ENCODE assay signal across 21 cellular contexts in the genomic region with DNA sequence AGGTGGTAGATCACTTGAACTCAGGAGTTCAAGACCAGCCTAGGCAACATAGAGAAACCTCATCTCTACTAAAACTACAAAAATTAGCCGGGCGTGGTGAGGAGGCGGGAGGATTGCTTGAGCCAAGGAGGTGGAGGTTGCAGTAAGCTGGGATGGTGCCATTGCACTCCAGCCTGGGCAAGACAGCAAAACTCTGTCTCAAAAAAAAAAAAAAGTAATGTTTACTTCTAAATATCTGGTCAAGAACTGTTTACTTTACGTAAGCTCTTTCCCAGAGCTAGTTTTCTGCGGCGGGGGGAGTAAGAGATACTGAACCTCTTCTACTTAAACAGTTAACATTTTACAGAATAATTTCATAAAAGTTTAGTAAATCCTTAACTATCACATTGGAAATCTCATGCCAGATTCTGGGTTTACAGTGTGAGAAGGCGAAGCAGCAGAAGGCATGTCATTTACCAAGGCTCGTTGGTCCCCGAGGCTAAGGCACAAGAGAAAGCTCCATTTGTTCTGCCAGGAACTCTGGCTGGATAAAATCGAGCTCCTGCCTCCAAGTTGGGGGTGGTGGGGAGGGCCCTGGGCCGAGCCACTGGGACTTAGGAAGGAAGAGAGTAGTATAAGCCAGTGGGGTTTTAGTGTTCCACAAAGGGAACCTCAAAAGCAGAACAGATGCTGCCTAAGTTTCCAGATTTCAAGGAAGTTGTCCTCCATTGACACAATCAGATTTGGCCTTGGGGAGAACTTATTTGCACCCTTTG. TPM values are rescaled to one million over a fixed set of nuclear protein-coding genes. Genes with fewer than 3 reads are reported as not detected.
A peak's percentile ranks its signal among the peaks of the same experiment; 100 is the strongest.
DNase-seq lines count a peak whose midpoint lies in the region; ATAC-seq and TF ChIP-seq lines count a peak whose summit lies in the region.
"Had no signal": no experiment of that assay in that cellular context is flagged by ENCODE, and none has a peak within 500 bp of the region (broad histone marks: within the 10 kb centered on the region; RNA-seq: fewer than 3 reads in every experiment).

No MANE protein-coding gene starts in this region.

- H3K14ac ChIP-seq in neuronal stem cell (ENCODE audit: low read length), result no peak overlapping the region

- no peak for TF ChIP-seq POLR2A in prostate gland (IDR thresholded peaks at IDR 0.05)

- H4K91ac ChIP-seq in neuronal stem cell (ENCODE audit: low read depth, low read length, poor library complexity), result no peak overlapping the region

- no peak overlapping the region for H2BK12ac ChIP-seq in neuronal stem cell (ENCODE audit: low read length)

- no peak overlapping the region for H3K18ac ChIP-seq in neuronal stem cell (ENCODE audit: low read length)

- WGBS in prostate gland, result 66% methylated on average over 11 of the region's 11 CpGs
- WGBS in neuronal stem cell (ENCODE audit: extremely low coverage in 2 of 2, insufficient read length in 2 of 2, insufficient replicate concordance in 1 of 2), 2 donors, result no CpG with 5 or more reads among the region's 11 CpGs

- no peak overlapping the region for H4K8ac ChIP-seq in neuronal stem cell (ENCODE audit: low read depth, low read length)

- peak overlapping the region; percentile 23 for H3K27ac ChIP-seq in cingulate gyrus (ENCODE audit: low read depth, low read length)
- peak overlapping the region; percentile 39 for H3K27ac ChIP-seq in prostate gland
- H3K27ac ChIP-seq in coronary artery, result no peak overlapping the region
- no peak overlapping the region for H3K27ac ChIP-seq in neuronal stem cell (replicated peaks; ENCODE audit: low read length)
- H3K27ac ChIP-seq: adrenal gland, foreskin keratinocyte, SJCRH30 had no signal

- intact Hi-C loops in prostate gland (cut with DNase I), result loop anchor here (5.0 kb wide), 1 partner anchor 41 kb away; the partner anchor contains the start of gene ARFGEF2

- in situ Hi-C loops in G401 (cut with HindIII; ENCODE audit: low sequenced_read_pairs), result no loop called here

- no peak overlapping the region for H3K23ac ChIP-seq in neuronal stem cell (ENCODE audit: low read depth, low read length, poor library complexity)

- no peak overlapping the region for H2AK5ac ChIP-seq in neuronal stem cell (ENCODE audit: low read depth, low read length)

- peak; percentile 9 for DNase-seq in G401 (ENCODE audit: low spot score)
- DNase-seq in left lobe of liver (ENCODE audit: low spot score), result no peak
- DNase-seq in prostate gland (ENCODE audit: low spot score), result no peak
- DNase-seq in NCI-H2196 treated with DMSO at 0.1 percent for 48 hours (lab: John Stamatoyannopoulos, UW; ENCODE audit: unreplicated experiment), result no peak
- no peak for DNase-seq in coronary artery (ENCODE audit: low spot score)
- DNase-seq in neuronal stem cell (ENCODE audit: low spot score), result no peak
- DNase-seq: activated CD4-positive, CD25-positive, alpha-beta regulatory T cell treated with anti-CD3 and anti-CD28 coated beads, Interleukin-2, amount 50 U/mL, for 72 hours; adrenal gland; CD8-positive, alpha-beta T cell; DND-41; foreskin keratinocyte; Kasumi-1; left cardiac atrium; naive B cell; NCI-H69; OCI-M1; SJCRH30; stimulated activated CD4-positive, alpha-beta T cell treated with anti-CD3 and anti-CD28 coated beads, Interleukin-12 subunit alpha, Interleukin-12 subunit beta, amount 100 ng/mL, for 4 hours; trophoblast cell had no signal

- H3K9me3 ChIP-seq in prostate gland (no peaks in the 10 kb centered on the region), neuronal stem cell (replicated peaks in 1 of 2; ENCODE audit: control insufficient read depth in 2 of 2, insufficient read depth in 1 of 2, low read depth in 1 of 2, low read length in 2 of 2) (no peaks in the 10 kb centered on the region)
- H3K9me3 ChIP-seq: adrenal gland, SJCRH30 had no signal

- H2AFZ ChIP-seq in neuronal stem cell (ENCODE audit: low read length), result no peak overlapping the region

- no peak overlapping the region for H2BK120ac ChIP-seq in neuronal stem cell (ENCODE audit: low read depth, low read length)

- H3K4ac ChIP-seq in neuronal stem cell (ENCODE audit: low read length), result no peak overlapping the region

- no peak overlapping the region for H2BK15ac ChIP-seq in neuronal stem cell (ENCODE audit: low read length)

- no peaks in the 10 kb centered on the region for H3K79me1 ChIP-seq in neuronal stem cell (ENCODE audit: low read depth, low read length)

- TF ChIP-seq CTCF in prostate gland (IDR thresholded peaks at IDR 0.05) (no peak), coronary artery (IDR thresholded peaks at IDR 0.05) (no peak)

- H3K4me3 ChIP-seq in prostate gland, result no peak overlapping the region
- no peak overlapping the region for H3K4me3 ChIP-seq in coronary artery
- no peak overlapping the region for H3K4me3 ChIP-seq in neuronal stem cell (ENCODE audit: low read length in 2 of 2)
- H3K4me3 ChIP-seq: adrenal gland, SJCRH30 had no signal

- no peaks in the 10 kb centered on the region for H3K27me3 ChIP-seq in prostate gland (replicated peaks; ENCODE audit: insufficient read depth)
- no peaks in the 10 kb centered on the region for H3K27me3 ChIP-seq in neuronal stem cell (ENCODE audit: control insufficient read depth in 3 of 3, insufficient read depth in 3 of 3, low read depth in 1 of 3, low read length in 3 of 3)
- H3K27me3 ChIP-seq: adrenal gland, foreskin keratinocyte, SJCRH30 had no signal

- H3K36me3 ChIP-seq in prostate gland, result no peaks in the 10 kb centered on the region
- peaks cover 11 to 61% of the 10 kb centered on the region in 2 donors for H3K36me3 ChIP-seq in neuronal stem cell (replicated peaks in 1 of 2; ENCODE audit: control insufficient read depth in 2 of 2, insufficient read depth in 2 of 2, low read length in 2 of 2)

- H3K4me1 ChIP-seq in prostate gland (replicated peaks), result no peaks in the 10 kb centered on the region
- no peaks in the 10 kb centered on the region for H3K4me1 ChIP-seq in neuronal stem cell (ENCODE audit: control insufficient read depth in 2 of 2, insufficient read depth in 1 of 2, low read depth in 1 of 2, low read length in 2 of 2)
- H3K4me1 ChIP-seq: foreskin keratinocyte had no signal

- no peak overlapping the region for H3K4me2 ChIP-seq in neuronal stem cell (ENCODE audit: insufficient read depth, low read length, poor library complexity, severe bottlenecking)

- ATAC-seq in left lobe of liver, result peak; percentile 83
- no peak for ATAC-seq in SK-N-SH treated with all-trans-retinoic acid at 6 μM for 48 hours
- ATAC-seq: CD8-positive, alpha-beta T cell; foreskin keratinocyte had no signal

- H3K9ac ChIP-seq in neuronal stem cell (ENCODE audit: low read depth, low read length, poor library complexity), result no peak overlapping the region

- H2BK5ac ChIP-seq in neuronal stem cell (ENCODE audit: low read length), result no peak overlapping the region

TF ChIP-seq in SK-N-SH treated with all-trans-retinoic acid at 6 μM for 48 hours, 23 proteins besides CTCF, POLR2A, EP300 and RAD21:
- no peak for TF ChIP-seq BACH2 (CRISPR knock-in tag; IDR thresholded peaks at IDR 0.05; ENCODE audit: borderline replicate concordance)
- no peak for TF ChIP-seq TOX (CRISPR knock-in tag; IDR thresholded peaks at IDR 0.05; ENCODE audit: borderline replicate concordance)
- TF ChIP-seq ESRRG (CRISPR knock-in tag; IDR thresholded peaks at IDR 0.05), result no peak
- TF ChIP-seq CSDC2 (CRISPR knock-in tag; IDR thresholded peaks at IDR 0.05), result no peak
- no peak for TF ChIP-seq PPARA (CRISPR knock-in tag; IDR thresholded peaks at IDR 0.05; ENCODE audit: borderline replicate concordance)
- no peak for TF ChIP-seq SNAI2 (CRISPR knock-in tag; IDR thresholded peaks at IDR 0.05)
- no peak for TF ChIP-seq ARNTL (CRISPR knock-in tag; IDR thresholded peaks at IDR 0.05; ENCODE audit: borderline replicate concordance, low read depth)
- TF ChIP-seq ZFP30 (CRISPR knock-in tag; IDR thresholded peaks at IDR 0.05), result no peak
- TF ChIP-seq, protein P1, sequence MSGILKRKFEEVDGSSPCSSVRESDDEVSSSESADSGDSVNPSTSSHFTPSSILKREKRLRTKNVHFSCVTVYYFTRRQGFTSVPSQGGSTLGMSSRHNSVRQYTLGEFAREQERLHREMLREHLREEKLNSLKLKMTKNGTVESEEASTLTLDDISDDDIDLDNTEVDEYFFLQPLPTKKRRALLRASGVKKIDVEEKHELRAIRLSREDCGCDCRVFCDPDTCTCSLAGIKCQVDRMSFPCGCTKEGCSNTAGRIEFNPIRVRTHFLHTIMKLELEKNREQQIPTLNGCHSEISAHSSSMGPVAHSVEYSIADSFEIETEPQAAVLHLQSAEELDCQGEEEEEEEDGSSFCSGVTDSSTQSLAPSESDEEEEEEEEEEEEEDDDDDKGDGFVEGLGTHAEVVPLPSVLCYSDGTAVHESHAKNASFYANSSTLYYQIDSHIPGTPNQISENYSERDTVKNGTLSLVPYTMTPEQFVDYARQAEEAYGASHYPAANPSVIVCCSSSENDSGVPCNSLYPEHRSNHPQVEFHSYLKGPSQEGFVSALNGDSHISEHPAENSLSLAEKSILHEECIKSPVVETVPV (CRISPR knock-in tag; IDR thresholded peaks at IDR 0.05), result no peak
- TF ChIP-seq, protein P2, sequence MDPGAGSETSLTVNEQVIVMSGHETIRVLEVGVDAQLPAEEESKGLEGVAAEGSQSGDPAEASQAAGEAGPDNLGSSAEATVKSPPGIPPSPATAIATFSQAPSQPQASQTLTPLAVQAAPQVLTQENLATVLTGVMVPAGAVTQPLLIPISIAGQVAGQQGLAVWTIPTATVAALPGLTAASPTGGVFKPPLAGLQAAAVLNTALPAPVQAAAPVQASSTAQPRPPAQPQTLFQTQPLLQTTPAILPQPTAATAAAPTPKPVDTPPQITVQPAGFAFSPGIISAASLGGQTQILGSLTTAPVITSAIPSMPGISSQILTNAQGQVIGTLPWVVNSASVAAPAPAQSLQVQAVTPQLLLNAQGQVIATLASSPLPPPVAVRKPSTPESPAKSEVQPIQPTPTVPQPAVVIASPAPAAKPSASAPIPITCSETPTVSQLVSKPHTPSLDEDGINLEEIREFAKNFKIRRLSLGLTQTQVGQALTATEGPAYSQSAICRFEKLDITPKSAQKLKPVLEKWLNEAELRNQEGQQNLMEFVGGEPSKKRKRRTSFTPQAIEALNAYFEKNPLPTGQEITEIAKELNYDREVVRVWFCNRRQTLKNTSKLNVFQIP (CRISPR knock-in tag; IDR thresholded peaks at IDR 0.05; ENCODE audit: borderline replicate concordance, low read depth), result no peak

RNA-seq across cellular contexts. Expression of gene ARFGEF2, which starts 41.6 kb away (rescaled TPM):
- 16.9 and 23.7 TPM in 2 replicates for total RNA-seq in G401 (2014; rRNA removed; shearing (Covaris generic))
- total RNA-seq in left lobe of liver (24.3 TPM), prostate gland (10 to 100 TPM; 36.3 to 51.6 TPM)
- polyA plus RNA-seq in neuronal stem cell (2013, experiment 1 of 2), result 4.5 TPM
- polyA plus RNA-seq in neuronal stem cell (2013, experiment 2 of 2), result 4.9 TPM

Comparison
In these comparisons a context has a peak if more than half of its experiments do, and no peak if none do; other contexts are left out.
1. H3K27ac ChIP-seq: peak in cingulate gyrus (single experiment) and prostate gland (2 of 2); none in coronary artery (0 of 2) and neuronal stem cell (single experiment).